1 cellular context compared by ENCODE assay signal in genomic region chr12:11749943-11750690, GRCh38.
A peak's percentile ranks its signal among the peaks of the same experiment; 100 is the strongest.
TF ChIP-seq lines count a peak whose summit lies in the region.

No MANE protein-coding gene starts in this region.

TF ChIP-seq in GM12878, 131 proteins besides CTCF, POLR2A, EP300 and RAD21 (continued from another document and continues in another):
- TF ChIP-seq, protein P1, sequence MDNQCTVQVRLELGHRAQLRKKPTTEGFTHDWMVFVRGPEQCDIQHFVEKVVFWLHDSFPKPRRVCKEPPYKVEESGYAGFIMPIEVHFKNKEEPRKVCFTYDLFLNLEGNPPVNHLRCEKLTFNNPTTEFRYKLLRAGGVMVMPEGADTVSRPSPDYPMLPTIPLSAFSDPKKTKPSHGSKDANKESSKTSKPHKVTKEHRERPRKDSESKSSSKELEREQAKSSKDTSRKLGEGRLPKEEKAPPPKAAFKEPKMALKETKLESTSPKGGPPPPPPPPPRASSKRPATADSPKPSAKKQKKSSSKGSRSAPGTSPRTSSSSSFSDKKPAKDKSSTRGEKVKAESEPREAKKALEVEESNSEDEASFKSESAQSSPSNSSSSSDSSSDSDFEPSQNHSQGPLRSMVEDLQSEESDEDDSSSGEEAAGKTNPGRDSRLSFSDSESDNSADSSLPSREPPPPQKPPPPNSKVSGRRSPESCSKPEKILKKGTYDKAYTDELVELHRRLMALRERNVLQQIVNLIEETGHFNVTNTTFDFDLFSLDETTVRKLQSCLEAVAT (IDR thresholded peaks at IDR 0.05): peak; percentile 87; the same call in 1 of the 2 replicates
- no peak; the same call in 1 of the 2 replicates for TF ChIP-seq TCF3 (IDR thresholded peaks at IDR 0.05; ENCODE audit: borderline replicate concordance, insufficient read depth, low read depth, low read length)
- TF ChIP-seq CHD2 (IDR thresholded peaks at IDR 0.05; ENCODE audit: borderline replicate concordance, low read depth, low read length): no peak
- peak; percentile 88 for TF ChIP-seq ASH2L (IDR thresholded peaks at IDR 0.05; ENCODE audit: borderline replicate concordance, low read depth)
- TF ChIP-seq PML (IDR thresholded peaks at IDR 0.05; ENCODE audit: low read length): peak; percentile 38; the same call in 1 of the 2 replicates
- TF ChIP-seq POU2F2 (IDR thresholded peaks at IDR 0.05; ENCODE audit: borderline replicate concordance, low read depth, low read length): no peak
- no peak for TF ChIP-seq RBBP5 (conservative IDR thresholded peaks at IDR 0.05)
- TF ChIP-seq, protein P2, sequence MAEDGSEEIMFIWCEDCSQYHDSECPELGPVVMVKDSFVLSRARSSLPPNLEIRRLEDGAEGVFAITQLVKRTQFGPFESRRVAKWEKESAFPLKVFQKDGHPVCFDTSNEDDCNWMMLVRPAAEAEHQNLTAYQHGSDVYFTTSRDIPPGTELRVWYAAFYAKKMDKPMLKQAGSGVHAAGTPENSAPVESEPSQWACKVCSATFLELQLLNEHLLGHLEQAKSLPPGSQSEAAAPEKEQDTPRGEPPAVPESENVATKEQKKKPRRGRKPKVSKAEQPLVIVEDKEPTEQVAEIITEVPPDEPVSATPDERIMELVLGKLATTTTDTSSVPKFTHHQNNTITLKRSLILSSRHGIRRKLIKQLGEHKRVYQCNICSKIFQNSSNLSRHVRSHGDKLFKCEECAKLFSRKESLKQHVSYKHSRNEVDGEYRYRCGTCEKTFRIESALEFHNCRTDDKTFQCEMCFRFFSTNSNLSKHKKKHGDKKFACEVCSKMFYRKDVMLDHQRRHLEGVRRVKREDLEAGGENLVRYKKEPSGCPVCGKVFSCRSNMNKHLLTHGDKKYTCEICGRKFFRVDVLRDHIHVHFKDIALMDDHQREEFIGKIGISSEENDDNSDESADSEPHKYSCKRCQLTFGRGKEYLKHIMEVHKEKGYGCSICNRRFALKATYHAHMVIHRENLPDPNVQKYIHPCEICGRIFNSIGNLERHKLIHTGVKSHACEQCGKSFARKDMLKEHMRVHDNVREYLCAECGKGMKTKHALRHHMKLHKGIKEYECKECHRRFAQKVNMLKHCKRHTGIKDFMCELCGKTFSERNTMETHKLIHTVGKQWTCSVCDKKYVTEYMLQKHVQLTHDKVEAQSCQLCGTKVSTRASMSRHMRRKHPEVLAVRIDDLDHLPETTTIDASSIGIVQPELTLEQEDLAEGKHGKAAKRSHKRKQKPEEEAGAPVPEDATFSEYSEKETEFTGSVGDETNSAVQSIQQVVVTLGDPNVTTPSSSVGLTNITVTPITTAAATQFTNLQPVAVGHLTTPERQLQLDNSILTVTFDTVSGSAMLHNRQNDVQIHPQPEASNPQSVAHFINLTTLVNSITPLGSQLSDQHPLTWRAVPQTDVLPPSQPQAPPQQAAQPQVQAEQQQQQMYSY (CRISPR knock-in tag; IDR thresholded peaks at IDR 0.05): no peak
- TF ChIP-seq, protein P3, sequence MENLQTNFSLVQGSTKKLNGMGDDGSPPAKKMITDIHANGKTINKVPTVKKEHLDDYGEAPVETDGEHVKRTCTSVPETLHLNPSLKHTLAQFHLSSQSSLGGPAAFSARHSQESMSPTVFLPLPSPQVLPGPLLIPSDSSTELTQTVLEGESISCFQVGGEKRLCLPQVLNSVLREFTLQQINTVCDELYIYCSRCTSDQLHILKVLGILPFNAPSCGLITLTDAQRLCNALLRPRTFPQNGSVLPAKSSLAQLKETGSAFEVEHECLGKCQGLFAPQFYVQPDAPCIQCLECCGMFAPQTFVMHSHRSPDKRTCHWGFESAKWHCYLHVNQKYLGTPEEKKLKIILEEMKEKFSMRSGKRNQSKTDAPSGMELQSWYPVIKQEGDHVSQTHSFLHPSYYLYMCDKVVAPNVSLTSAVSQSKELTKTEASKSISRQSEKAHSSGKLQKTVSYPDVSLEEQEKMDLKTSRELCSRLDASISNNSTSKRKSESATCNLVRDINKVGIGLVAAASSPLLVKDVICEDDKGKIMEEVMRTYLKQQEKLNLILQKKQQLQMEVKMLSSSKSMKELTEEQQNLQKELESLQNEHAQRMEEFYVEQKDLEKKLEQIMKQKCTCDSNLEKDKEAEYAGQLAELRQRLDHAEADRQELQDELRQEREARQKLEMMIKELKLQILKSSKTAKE (IDR thresholded peaks at IDR 0.05; ENCODE audit: low read depth, poor library complexity, severe bottlenecking): peak; percentile 66
- TF ChIP-seq MTA2 (IDR thresholded peaks at IDR 0.05; ENCODE audit: low read depth): peak; percentile 67; the same call in 1 of the 2 replicates
- TF ChIP-seq IRF3 (IDR thresholded peaks at IDR 0.05): no peak
- TF ChIP-seq EGR1 (IDR thresholded peaks at IDR 0.05; ENCODE audit: borderline replicate concordance in 1 of 2, low read depth in 2 of 2, low read length in 2 of 2): peak in 1 of 2 experiments; percentile 49; a peak in 1 of 3 replicates
- no peak for TF ChIP-seq CBX3 (IDR thresholded peaks at IDR 0.05; ENCODE audit: borderline replicate concordance, low read depth)
- peak; percentile 57; the same call in 1 of the 2 replicates for TF ChIP-seq NBN (IDR thresholded peaks at IDR 0.05)
- TF ChIP-seq ZZZ3 (IDR thresholded peaks at IDR 0.05; ENCODE audit: control insufficient read depth, insufficient read length, low read depth): no peak
- 0 out of 4 replicates have a peak, but pooled peaks of 1 of the 2 experiments have one; percentile 30 for TF ChIP-seq BHLHE40 (IDR thresholded peaks at IDR 0.05; ENCODE audit: borderline replicate concordance in 1 of 2, low read depth in 2 of 2, low read length in 1 of 2)
- no peak for TF ChIP-seq REST (IDR thresholded peaks at IDR 0.05; ENCODE audit: low read depth, low read length)
- TF ChIP-seq ATF3 (IDR thresholded peaks at IDR 0.05; ENCODE audit: borderline replicate concordance, extremely low read depth, low read depth, low read length): no peak
- no peak for TF ChIP-seq HDAC2 (IDR thresholded peaks at IDR 0.05)
- no peak for TF ChIP-seq FOXK2 (IDR thresholded peaks at IDR 0.05)
- TF ChIP-seq SMC3 (IDR thresholded peaks at IDR 0.05; ENCODE audit: borderline replicate concordance, low read length): peak; percentile 1; the same call in 1 of the 2 replicates
- TF ChIP-seq, protein P4, sequence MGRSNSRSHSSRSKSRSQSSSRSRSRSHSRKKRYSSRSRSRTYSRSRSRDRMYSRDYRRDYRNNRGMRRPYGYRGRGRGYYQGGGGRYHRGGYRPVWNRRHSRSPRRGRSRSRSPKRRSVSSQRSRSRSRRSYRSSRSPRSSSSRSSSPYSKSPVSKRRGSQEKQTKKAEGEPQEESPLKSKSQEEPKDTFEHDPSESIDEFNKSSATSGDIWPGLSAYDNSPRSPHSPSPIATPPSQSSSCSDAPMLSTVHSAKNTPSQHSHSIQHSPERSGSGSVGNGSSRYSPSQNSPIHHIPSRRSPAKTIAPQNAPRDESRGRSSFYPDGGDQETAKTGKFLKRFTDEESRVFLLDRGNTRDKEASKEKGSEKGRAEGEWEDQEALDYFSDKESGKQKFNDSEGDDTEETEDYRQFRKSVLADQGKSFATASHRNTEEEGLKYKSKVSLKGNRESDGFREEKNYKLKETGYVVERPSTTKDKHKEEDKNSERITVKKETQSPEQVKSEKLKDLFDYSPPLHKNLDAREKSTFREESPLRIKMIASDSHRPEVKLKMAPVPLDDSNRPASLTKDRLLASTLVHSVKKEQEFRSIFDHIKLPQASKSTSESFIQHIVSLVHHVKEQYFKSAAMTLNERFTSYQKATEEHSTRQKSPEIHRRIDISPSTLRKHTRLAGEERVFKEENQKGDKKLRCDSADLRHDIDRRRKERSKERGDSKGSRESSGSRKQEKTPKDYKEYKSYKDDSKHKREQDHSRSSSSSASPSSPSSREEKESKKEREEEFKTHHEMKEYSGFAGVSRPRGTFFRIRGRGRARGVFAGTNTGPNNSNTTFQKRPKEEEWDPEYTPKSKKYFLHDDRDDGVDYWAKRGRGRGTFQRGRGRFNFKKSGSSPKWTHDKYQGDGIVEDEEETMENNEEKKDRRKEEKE (IDR thresholded peaks at IDR 0.05): no peak
- 0 out of 2 replicates have a peak, but pooled peaks have one; percentile 8 for TF ChIP-seq GABPA (IDR thresholded peaks at IDR 0.05; ENCODE audit: low read depth)
- no peak for TF ChIP-seq WRNIP1 (IDR thresholded peaks at IDR 0.05; ENCODE audit: borderline replicate concordance, low read depth, low read length)
- peak; percentile 67; the same call in 1 of the 2 replicates for TF ChIP-seq GATAD2B (conservative IDR thresholded peaks at IDR 0.05; ENCODE audit: low read depth)
- TF ChIP-seq MEF2B (IDR thresholded peaks at IDR 0.05; ENCODE audit: partially characterized antibody, poor library complexity, severe bottlenecking): no peak
- no peak for TF ChIP-seq NRF1 (conservative IDR thresholded peaks at IDR 0.05; ENCODE audit: low read depth, low read length)
- TF ChIP-seq CREB1 (IDR thresholded peaks at IDR 0.05; ENCODE audit: low read depth): peak; percentile 32; the same call in 1 of the 2 replicates
- peak; percentile 65; the same call in 1 of the 2 replicates for TF ChIP-seq NR2F1 (conservative IDR thresholded peaks at IDR 0.05)
- peak; percentile 22; the same call in 1 of the 2 replicates for TF ChIP-seq CBFB (IDR thresholded peaks at IDR 0.05; ENCODE audit: low read depth)
- no peak for TF ChIP-seq SP1 (IDR thresholded peaks at IDR 0.05; ENCODE audit: low read depth, low read length)
- TF ChIP-seq RELA (IDR thresholded peaks at IDR 0.05; ENCODE audit: borderline replicate concordance, partially characterized antibody): no peak
- no peak for TF ChIP-seq USF1 (IDR thresholded peaks at IDR 0.05; ENCODE audit: borderline replicate concordance, extremely low read length, insufficient read depth, low read depth, low read length)
- TF ChIP-seq BCL3 (IDR thresholded peaks at IDR 0.05; ENCODE audit: borderline replicate concordance, insufficient read depth, low read depth, low read length, poor library complexity, severe bottlenecking): peak; percentile 86
- no peak for TF ChIP-seq KAT2A (conservative IDR thresholded peaks at IDR 0.05; ENCODE audit: control insufficient read depth, low read depth, low read length)
- TF ChIP-seq, protein P5, sequence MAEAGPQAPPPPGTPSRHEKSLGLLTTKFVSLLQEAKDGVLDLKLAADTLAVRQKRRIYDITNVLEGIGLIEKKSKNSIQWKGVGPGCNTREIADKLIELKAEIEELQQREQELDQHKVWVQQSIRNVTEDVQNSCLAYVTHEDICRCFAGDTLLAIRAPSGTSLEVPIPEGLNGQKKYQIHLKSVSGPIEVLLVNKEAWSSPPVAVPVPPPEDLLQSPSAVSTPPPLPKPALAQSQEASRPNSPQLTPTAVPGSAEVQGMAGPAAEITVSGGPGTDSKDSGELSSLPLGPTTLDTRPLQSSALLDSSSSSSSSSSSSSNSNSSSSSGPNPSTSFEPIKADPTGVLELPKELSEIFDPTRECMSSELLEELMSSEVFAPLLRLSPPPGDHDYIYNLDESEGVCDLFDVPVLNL (IDR thresholded peaks at IDR 0.05; ENCODE audit: low read depth, low read length): no peak
- no peak for TF ChIP-seq STAT1 (conservative IDR thresholded peaks at IDR 0.05)
- peak; percentile 71; the same call in 1 of the 2 replicates for TF ChIP-seq MYB (IDR thresholded peaks at IDR 0.05; ENCODE audit: borderline replicate concordance, low read depth, low read length)
- peak; percentile 57 for TF ChIP-seq BCL11A (IDR thresholded peaks at IDR 0.05; ENCODE audit: low read depth, low read length)
- TF ChIP-seq MTA3 (IDR thresholded peaks at IDR 0.05; ENCODE audit: borderline replicate concordance, low read length): peak; percentile 24
- TF ChIP-seq ZNF207 (IDR thresholded peaks at IDR 0.05; ENCODE audit: borderline replicate concordance): no peak
